In the genomic region with DNA sequence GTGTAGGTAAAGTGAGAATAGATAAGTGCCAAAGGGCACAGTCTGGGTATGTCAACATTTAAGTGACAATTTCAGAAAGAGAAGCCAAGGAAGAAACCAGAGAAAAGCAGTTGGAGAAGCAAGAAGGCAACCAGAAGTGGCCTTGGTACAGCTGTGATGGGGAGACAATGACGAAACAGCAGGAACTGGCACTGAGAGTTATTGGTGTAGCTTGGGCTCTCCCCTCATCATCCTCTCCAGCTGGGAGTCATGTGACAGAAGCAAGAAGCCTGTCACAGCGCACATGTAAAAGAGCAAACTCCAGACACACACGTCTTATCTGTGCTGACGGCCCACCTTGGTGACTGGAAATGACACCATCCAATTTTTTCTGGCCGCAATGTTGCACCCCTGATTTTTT, we compare ENCODE assay signal across 23 cellular contexts.
DNase-seq lines count a peak whose midpoint lies in the region; ATAC-seq, FAIRE-seq and TF ChIP-seq lines count a peak whose summit lies in the region.
"Had no signal": no experiment of that assay in that cellular context is flagged by ENCODE, and none has a peak within 500 bp of the region (broad histone marks: within the 10 kb centered on the region; RNA-seq: fewer than 3 reads in every experiment).

No MANE protein-coding gene starts in this region.

- H2BK15ac ChIP-seq in mesenchymal stem cell (ENCODE audit: low read depth, poor library complexity, severe bottlenecking) = peak overlapping the region; percentile 57

- DNase-seq in Right ventricle myocardium inferior (ENCODE audit: missing footprints) (no peak), cardiac septum (ENCODE audit: low spot score) (no peak), K562 (ENCODE audit: extremely low read depth in 1 of 4, low spot score in 3 of 4) (no peak), mesenchymal stem cell (no peak), transverse colon (no peak), 8988T (no peak), GM19240 (ENCODE audit: insufficient read length, low spot score) (no peak)
- DNase-seq: ACHN; activated CD4-positive, alpha-beta T cell treated with anti-CD3 and anti-CD28 coated beads for 4 hours; activated naive CD8-positive, alpha-beta T cell treated with anti-CD3 and anti-CD28 coated beads for 36 hours; body of pancreas; CD4-positive, alpha-beta T cell; colonic mucosa; endodermal cell; GF-D8; KBM-7; NCI-H1092; NCI-H2107; NCI-H510A treated with DMSO at 0.1 percent for 48 hours; occipital lobe; RPMI8226 had no signal

- CTCF ChIA-PET in K562 (lab: Yijun Ruan, JAX; ENCODE audit: low intra/inter-chr PET ratio) = no interaction called here

- no peak overlapping the region for H3K27ac ChIP-seq in K562 (ENCODE audit: extremely low read depth, low read depth, low read length)
- no peak overlapping the region for H3K27ac ChIP-seq in mesenchymal stem cell (ENCODE audit: low read length, poor library complexity, severe bottlenecking)
- peak overlapping the region; percentile 41 to 72 (median 66) for H3K27ac ChIP-seq in transverse colon
- H3K27ac ChIP-seq: colonic mucosa had no signal

- 58% methylated on average over 5 of the region's 5 CpGs for WGBS in K562 (ENCODE audit: insufficient coverage, low coverage, missing lambda C conversion rate)
- over 99% methylated on average over 5 of the region's 5 CpGs for WGBS in mesenchymal stem cell
- WGBS in transverse colon (ENCODE audit: low coverage in 1 of 2), 2 donors = 93% methylated on average over 2 to 5 of the region's 5 CpGs

- H3K18ac ChIP-seq in mesenchymal stem cell (ENCODE audit: low read depth in 1 of 2, low read length in 2 of 2) = peak overlapping the region; percentile 90 to 92

- no TSS peak for BruUV-seq in K562 (replicated peaks; lab: Mats Ljungman, UMichigan)

- peak overlapping the region in 1 of 2 experiments; percentile 67 for H3K14ac ChIP-seq in mesenchymal stem cell (ENCODE audit: low read length in 2 of 2)

- H3K4me1 ChIP-seq in K562 (replicated peaks in 1 of 2; ENCODE audit: control insufficient read depth in 2 of 2, insufficient read depth in 2 of 2, low read length in 2 of 2) = peaks cover 0 to 5% of the 10 kb centered on the region in 2 experiments; a peak in 2 of 5 replicates
- no peaks in the 10 kb centered on the region for H3K4me1 ChIP-seq in mesenchymal stem cell (ENCODE audit: control insufficient read depth, insufficient read depth, low read depth, low read length)
- peaks cover 13 to 53% (median 30%) of the 10 kb centered on the region in 4 donors for H3K4me1 ChIP-seq in transverse colon
- H3K4me1 ChIP-seq: body of pancreas had no signal

- no peak overlapping the region for H2AK5ac ChIP-seq in mesenchymal stem cell (ENCODE audit: low read length, severe bottlenecking)

- TF ChIP-seq EP300 in K562 (IDR thresholded peaks at IDR 0.05; ENCODE audit: low read length) (no peak), transverse colon (IDR thresholded peaks at IDR 0.05; ENCODE audit: low read depth) (no peak)

- in situ Hi-C loops in K562 (cut with MboI) = no loop called here
- in situ Hi-C loops in transverse colon (cut with MboI; ENCODE audit: low pct_ligation_motif_present in 1 of 4, low pct_unique_long_range_greater_than_20kb in 1 of 4, low sequenced_read_pairs in 3 of 4) = no loop called here

- no peak for TF ChIP-seq RAD21 in K562 (CRISPR knock-in tag; conservative IDR thresholded peaks at IDR 0.05 in 1 of 2, IDR thresholded peaks at IDR 0.05 in 1 of 2)

- H3K23ac ChIP-seq in mesenchymal stem cell (ENCODE audit: low read length in 2 of 2) = no peak overlapping the region

- peak overlapping the region; percentile 60 to 84 for H3K4ac ChIP-seq in mesenchymal stem cell (ENCODE audit: low read depth in 1 of 2, low read length in 2 of 2)

- H2BK5ac ChIP-seq in mesenchymal stem cell (ENCODE audit: low read depth, low read length, poor library complexity, severe bottlenecking) = no peak overlapping the region

- no peak overlapping the region for H3K4me3 ChIP-seq in K562
- no peak overlapping the region for H3K4me3 ChIP-seq in mesenchymal stem cell (ENCODE audit: insufficient read depth in 1 of 2, low read depth in 1 of 2, low read length in 2 of 2)
- H3K4me3 ChIP-seq in transverse colon = no peak overlapping the region
- H3K4me3 ChIP-seq: body of pancreas, colonic mucosa had no signal

- no peaks in the 10 kb centered on the region for H3K9me1 ChIP-seq in K562 (ENCODE audit: control insufficient read depth, insufficient read depth, low read length)

- H2AFZ ChIP-seq in K562 (ENCODE audit: low read depth, low read length) = no peak overlapping the region
- no peak overlapping the region for H2AFZ ChIP-seq in mesenchymal stem cell (ENCODE audit: low read depth, low read length)

- H4K20me1 ChIP-seq in K562 (replicated peaks; ENCODE audit: control insufficient read depth, insufficient read depth, low read length) = no peaks in the 10 kb centered on the region

- H2BK12ac ChIP-seq in mesenchymal stem cell (ENCODE audit: low read length in 2 of 2) = peak overlapping the region; percentile 96 to 99

- H3K9me3 ChIP-seq in K562 (replicated peaks; ENCODE audit: control insufficient read depth, insufficient read depth, low read depth, low read length) (peaks cover 6% of the 10 kb centered on the region), mesenchymal stem cell (ENCODE audit: control insufficient read depth, low read length) (no peaks in the 10 kb centered on the region), transverse colon (no peaks in the 10 kb centered on the region)
- H3K9me3 ChIP-seq: body of pancreas, colonic mucosa had no signal

- H3K4me2 ChIP-seq in K562 (ENCODE audit: insufficient read depth, low read length) (no peak overlapping the region), mesenchymal stem cell (ENCODE audit: low read length, poor library complexity, severe bottlenecking) (no peak overlapping the region)

- no peaks in the 10 kb centered on the region for H3K27me3 ChIP-seq in K562 (ENCODE audit: control insufficient read depth in 2 of 2, insufficient read depth in 2 of 2, low read length in 2 of 2)
- no peaks in the 10 kb centered on the region for H3K27me3 ChIP-seq in mesenchymal stem cell (ENCODE audit: control insufficient read depth in 1 of 2, insufficient read depth in 1 of 2, low read length in 2 of 2)
- H3K27me3 ChIP-seq in transverse colon = no peaks in the 10 kb centered on the region
- H3K27me3 ChIP-seq: body of pancreas, colonic mucosa had no signal

- no peak for TF ChIP-seq CTCF in K562 (IDR thresholded peaks at IDR 0.05 in 2 of 3, conservative IDR thresholded peaks at IDR 0.05 in 1 of 3; ENCODE audit: insufficient read depth in 2 of 3, low read depth in 1 of 3, low read length in 3 of 3)
- TF ChIP-seq CTCF in transverse colon (IDR thresholded peaks at IDR 0.05) = no peak

- H4K8ac ChIP-seq in mesenchymal stem cell (ENCODE audit: low read length) = peak overlapping the region; percentile 36

- FAIRE-seq in K562 (lab: Jason Lieb, UNC) = no peak
- FAIRE-seq: TTC549 had no signal

- POLR2A ChIA-PET in K562 (lab: Yijun Ruan, JAX) = interaction anchor here (0.6 to 1.0 kb wide), 2 partner anchors 11 to 14 kb away, joined by 3 read pairs; no protein-coding TSS in a partner anchor

- ATAC-seq in Right ventricle myocardium inferior = peak; percentile 56
- no peak for ATAC-seq in K562
- no peak for ATAC-seq in HG02759 (IDR thresholded peaks at IDR 0.05; ENCODE audit: unreplicated experiment)

- TF ChIP-seq POLR2A in K562 (conservative IDR thresholded peaks at IDR 0.05) = no peak
- no peak for TF ChIP-seq POLR2A in transverse colon (IDR thresholded peaks at IDR 0.05)

- H3K79me2 ChIP-seq in K562 (ENCODE audit: control insufficient read depth, insufficient read depth, low read length) = no peaks in the 10 kb centered on the region

- intact Hi-C loops in Right ventricle myocardium inferior (cut with DNase I) (no loop called here), cardiac septum (cut with DNase I) (loop anchor here (2.0 kb wide), 1 partner anchor 46 kb away; no protein-coding TSS in a partner anchor), K562 (cut with micrococcal nuclease) (no loop called here), transverse colon (cut with DNase I; ENCODE audit: low total_unique reads) (loop anchor here (10.0 kb wide), 1 partner anchor 70 kb away; no protein-coding TSS in a partner anchor)

- H2BK120ac ChIP-seq in mesenchymal stem cell (ENCODE audit: low read depth, low read length) = peak overlapping the region; percentile 21

- H3K36me3 ChIP-seq in K562 (ENCODE audit: control insufficient read depth, insufficient read depth, low read length) (no peaks in the 10 kb centered on the region), mesenchymal stem cell (ENCODE audit: control insufficient read depth in 1 of 2, insufficient read depth in 2 of 2, low read depth in 1 of 2, low read length in 2 of 2) (no peaks in the 10 kb centered on the region), transverse colon (no peaks in the 10 kb centered on the region)
- H3K36me3 ChIP-seq: colonic mucosa had no signal

- peak overlapping the region; percentile 92 for H4K91ac ChIP-seq in mesenchymal stem cell (ENCODE audit: low read length)

- no peak overlapping the region for H3K9ac ChIP-seq in K562 (ENCODE audit: insufficient read depth in 1 of 2, low read depth in 2 of 2, low read length in 2 of 2)
- no peak overlapping the region for H3K9ac ChIP-seq in mesenchymal stem cell (ENCODE audit: low read length)

- H3K79me1 ChIP-seq in mesenchymal stem cell (replicated peaks; ENCODE audit: low read length, poor library complexity, severe bottlenecking) = no peaks in the 10 kb centered on the region

TF ChIP-seq in K562, 482 proteins besides CTCF, POLR2A, EP300 and RAD21 (continues in another document):
- TF ChIP-seq ZNF785 (CRISPR knock-in tag; IDR thresholded peaks at IDR 0.05) = no peak
- no peak for TF ChIP-seq ZNF174 (CRISPR knock-in tag; IDR thresholded peaks at IDR 0.05)
- TF ChIP-seq, protein P1, sequence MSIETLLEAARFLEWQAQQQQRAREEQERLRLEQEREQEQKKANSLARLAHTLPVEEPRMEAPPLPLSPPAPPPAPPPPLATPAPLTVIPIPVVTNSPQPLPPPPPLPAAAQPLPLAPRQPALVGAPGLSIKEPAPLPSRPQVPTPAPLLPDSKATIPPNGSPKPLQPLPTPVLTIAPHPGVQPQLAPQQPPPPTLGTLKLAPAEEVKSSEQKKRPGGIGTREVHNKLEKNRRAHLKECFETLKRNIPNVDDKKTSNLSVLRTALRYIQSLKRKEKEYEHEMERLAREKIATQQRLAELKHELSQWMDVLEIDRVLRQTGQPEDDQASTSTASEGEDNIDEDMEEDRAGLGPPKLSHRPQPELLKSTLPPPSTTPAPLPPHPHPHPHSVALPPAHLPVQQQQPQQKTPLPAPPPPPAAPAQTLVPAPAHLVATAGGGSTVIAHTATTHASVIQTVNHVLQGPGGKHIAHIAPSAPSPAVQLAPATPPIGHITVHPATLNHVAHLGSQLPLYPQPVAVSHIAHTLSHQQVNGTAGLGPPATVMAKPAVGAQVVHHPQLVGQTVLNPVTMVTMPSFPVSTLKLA (conservative IDR thresholded peaks at IDR 0.05) = no peak
- no peak for TF ChIP-seq E2F3 (CRISPR knock-in tag; IDR thresholded peaks at IDR 0.05)
- 0 out of 2 replicates have a peak, but pooled peaks have one; percentile 4 for TF ChIP-seq CBFA2T3 (IDR thresholded peaks at IDR 0.05)
- TF ChIP-seq NFIX (CRISPR knock-in tag; IDR thresholded peaks at IDR 0.05; ENCODE audit: low read depth) = no peak
- TF ChIP-seq ZNF79 (CRISPR knock-in tag; IDR thresholded peaks at IDR 0.05; ENCODE audit: low read depth) = no peak

Comparison
In these comparisons a context has a peak if more than half of its experiments do, and no peak if none do; other contexts are left out.
1. intact Hi-C loops: an anchor here in cardiac septum (2.0 kb wide) and transverse colon (10.0 kb wide); none called in Right ventricle myocardium inferior and K562.
2. H3K27ac ChIP-seq: peak in transverse colon (4 of 4); none in K562 (single experiment) and mesenchymal stem cell (single experiment).